Comparison of ENCODE assay signal across 8 cellular contexts in genomic region chr2:19868224-19868623, GRCh38. TPM values are rescaled to one million over a fixed set of nuclear protein-coding genes. Genes with fewer than 3 reads are reported as not detected.
DNase-seq lines count a peak whose midpoint lies in the region; ATAC-seq and TF ChIP-seq lines count a peak whose summit lies in the region.
"Had no signal": no experiment of that assay in that cellular context is flagged by ENCODE, and none has a peak within 500 bp of the region (broad histone marks: within the 10 kb centered on the region; RNA-seq: fewer than 3 reads in every experiment).

No MANE protein-coding gene starts in this region.

- H3K27me3 ChIP-seq in HUES6 (ENCODE audit: control insufficient read depth, insufficient read depth, low read length) = peaks cover 42% of the 10 kb centered on the region
- H3K27me3 ChIP-seq in esophagus muscularis mucosa = peaks cover 0 to 11% (median 0%) of the 10 kb centered on the region in 4 donors
- peaks cover 7 to 12% (median 8%) of the 10 kb centered on the region in 3 donors for H3K27me3 ChIP-seq in gastrocnemius medialis

- TF ChIP-seq POLR2A in esophagus muscularis mucosa (IDR thresholded peaks at IDR 0.05; ENCODE audit: low read depth) (no peak), gastrocnemius medialis (IDR thresholded peaks at IDR 0.05) (no peak)

- H3K9me3 ChIP-seq in HUES6 (ENCODE audit: control insufficient read depth, insufficient read depth, low read depth, low read length) (no peaks in the 10 kb centered on the region), esophagus muscularis mucosa (no peaks in the 10 kb centered on the region), gastrocnemius medialis (no peaks in the 10 kb centered on the region)

- TF ChIP-seq CTCF in esophagus muscularis mucosa (IDR thresholded peaks at IDR 0.05) = no peak
- no peak for TF ChIP-seq CTCF in gastrocnemius medialis (IDR thresholded peaks at IDR 0.05 in 4 of 5, conservative IDR thresholded peaks at IDR 0.05 in 1 of 5)

- no peak overlapping the region for H3K9ac ChIP-seq in HUES6 (ENCODE audit: low read length)

- H3K36me3 ChIP-seq in HUES6 (ENCODE audit: control insufficient read depth, insufficient read depth, low read length) = no peaks in the 10 kb centered on the region
- H3K36me3 ChIP-seq in esophagus muscularis mucosa = no peaks in the 10 kb centered on the region
- no peaks in the 10 kb centered on the region for H3K36me3 ChIP-seq in gastrocnemius medialis

- ATAC-seq in GM18519 (IDR thresholded peaks at IDR 0.05; ENCODE audit: low FRiP score, unreplicated experiment) = peak; percentile 16
- no peak for ATAC-seq in gastrocnemius medialis
- no peak for ATAC-seq in HG03135 (IDR thresholded peaks at IDR 0.05; ENCODE audit: unreplicated experiment)

- no peak overlapping the region for H3K27ac ChIP-seq in HUES6 (ENCODE audit: low read depth, low read length)
- no peak overlapping the region for H3K27ac ChIP-seq in esophagus muscularis mucosa (replicated peaks in 1 of 4)
- no peak overlapping the region for H3K27ac ChIP-seq in gastrocnemius medialis

- TF ChIP-seq EP300 in esophagus muscularis mucosa (IDR thresholded peaks at IDR 0.05) = no peak

- WGBS in esophagus muscularis mucosa = 81% methylated on average over 7 of the region's 7 CpGs

- peaks cover 8% of the 10 kb centered on the region; the same call in 1 of the 2 replicates for H3K4me1 ChIP-seq in HUES6 (ENCODE audit: control insufficient read depth, insufficient read depth, low read length)
- peaks cover 10 to 24% (median 21%) of the 10 kb centered on the region in 4 donors for H3K4me1 ChIP-seq in esophagus muscularis mucosa
- peaks cover 0 to 4% of the 10 kb centered on the region in 2 donors for H3K4me1 ChIP-seq in gastrocnemius medialis

- DNase-seq in esophagus muscularis mucosa (ENCODE audit: extremely low spot score) = no peak
- no peak for DNase-seq in gastrocnemius medialis
- DNase-seq in NCI-H82 treated with DMSO at 0.1 percent for 48 hours (lab: John Stamatoyannopoulos, UW; ENCODE audit: unreplicated experiment) = no peak
- DNase-seq in amniotic stem cell (lab: John Stamatoyannopoulos, UW) = no peak
- DNase-seq: NCI-H524 treated with DMSO at 0.1 percent for 48 hours had no signal

- in situ Hi-C loops in gastrocnemius medialis (cut with MboI; ENCODE audit: low sequenced_read_pairs in 4 of 4) = loop anchor here (10.0 to 25.0 kb wide), 7 partner anchors 503 to 1481 kb away; partner anchors contain the start of gene OSR1 (in 2 of the 4)

- intact Hi-C loops in esophagus muscularis mucosa (cut with DNase I) = no loop called here
- intact Hi-C loops in gastrocnemius medialis (cut with DNase I; ENCODE audit: low total_unique reads) = loop anchor here (10.0 kb wide), 2 partner anchors 183 to 883 kb away; no protein-coding TSS in a partner anchor

- H3K4me3 ChIP-seq in HUES6 (ENCODE audit: low read depth, low read length) (peak overlapping the region; percentile 77), esophagus muscularis mucosa (peak overlapping the region; percentile 52 to 64 (median 54)), gastrocnemius medialis (peak overlapping the region in 3 of 4 donors; percentile 30 to 48 (median 44))

RNA-seq across cellular contexts. Expression of gene TTC32, which starts 33.6 kb away (rescaled TPM):
- 10 to 100 TPM in 2 of 4 donors, 1 to 10 TPM in 2; 8.1 to 12.5 (median 10.2) TPM for total RNA-seq in esophagus muscularis mucosa
- 10 to 100 TPM in 2 of 4 donors, 1 to 10 TPM in 2; 6.6 to 19.6 (median 10.7) TPM for total RNA-seq in gastrocnemius medialis
